ENCODE assay signal across 8 cellular contexts in genomic region chr17:68258890-68259435, GRCh38. TPM values are rescaled to one million over a fixed set of nuclear protein-coding genes. Genes with fewer than 3 reads are reported as not detected.
DNase-seq lines count a peak whose midpoint lies in the region; ATAC-seq and TF ChIP-seq lines count a peak whose summit lies in the region.
"Not testable (repeated sequence)": the region's sequence is repeated elsewhere in the genome, so short reads cannot be mapped to it uniquely, and the experiment has no call there.

No MANE protein-coding gene starts in this region.

- CTCF ChIA-PET in activated CD8-positive, alpha-beta T cell treated with anti-CD3 and anti-CD28 coated beads, Interleukin-2, amount 10 ng/mL, durations not matched to agents 7 days and 5 days (lab: Charles Lee): interaction anchor here (0.9 to 8.2 kb wide), 7 partner anchors 10 to 199 kb away, joined by 3 to 172 read pairs (median 4); partner anchors contain the start of gene WIPI1

- H3K36me3 ChIP-seq in BLaER1 treated with 17β-estradiol and CSF1 and Interleukin-3, amounts not matched to agents 10 nM and 100 nM: peaks cover 0 to 22% (median 6%) of the 10 kb centered on the region in 11 experiments; a peak in 11 of 22 replicates
- H3K36me3 ChIP-seq in colonic mucosa; liver (ENCODE audit: control insufficient read depth in 4 of 4, insufficient read depth in 3 of 4, low read depth in 1 of 4, low read length in 3 of 4): not testable (repeated sequence)

- not testable (repeated sequence) for H3K27me3 ChIP-seq in BLaER1 treated with 17β-estradiol and CSF1 and Interleukin-3, amounts not matched to agents 10 nM and 100 nM; colonic mucosa; liver (ENCODE audit: control insufficient read depth in 4 of 4, insufficient read depth in 4 of 4, low read length in 3 of 4)

- WGBS in liver: 4% methylated on average over 39 of the region's 42 CpGs

- peak overlapping the region; percentile 89 for H3K27ac Mint-ChIP-seq in activated CD8-positive, alpha-beta T cell treated with anti-CD3 and anti-CD28 coated beads, Interleukin-2, amount 10 ng/mL, durations not matched to agents 7 days and 5 days

- peak overlapping the region; percentile 48 to 96 (median 85) for H3K27ac ChIP-seq in BLaER1 treated with 17β-estradiol and CSF1 and Interleukin-3, amounts not matched to agents 10 nM and 100 nM
- H3K27ac ChIP-seq in colonic mucosa (peak overlapping the region; percentile 32), liver (ENCODE audit: low read depth in 1 of 2, low read length in 2 of 2) (peak overlapping the region; percentile 18 to 46)

- not testable (repeated sequence) for H3K4me3 ChIP-seq in BLaER1 treated with 17β-estradiol and CSF1 and Interleukin-3, amounts not matched to agents 10 nM and 100 nM; colonic mucosa; liver (ENCODE audit: low read depth in 1 of 3, low read length in 3 of 3)

- DNase-seq in GM19238 (ENCODE audit: insufficient read length, low spot score) (peak; percentile 51), NCI-H82 (lab: John Stamatoyannopoulos, UW) (peak; percentile 68)
- peak; percentile 89 for DNase-seq in activated CD8-positive, alpha-beta T cell treated with anti-CD3 and anti-CD28 coated beads, Interleukin-2, amount 10 ng/mL, durations not matched to agents 7 days and 5 days
- DNase-seq in colonic mucosa: not testable (repeated sequence)
- peak; percentile 64 to 82 for DNase-seq in stimulated activated CD4-positive, alpha-beta T cell treated with anti-CD3 and anti-CD28 coated beads, Interleukin-4, amount 100 ng/mL, for 4 hours

- peak overlapping the region; percentile 49 for H3K4me3 Mint-ChIP-seq in activated CD8-positive, alpha-beta T cell treated with anti-CD3 and anti-CD28 coated beads, Interleukin-2, amount 10 ng/mL, durations not matched to agents 7 days and 5 days

- not testable (repeated sequence) for H3K9me3 Mint-ChIP-seq in activated CD8-positive, alpha-beta T cell treated with anti-CD3 and anti-CD28 coated beads, Interleukin-2, amount 10 ng/mL, durations not matched to agents 7 days and 5 days (ENCODE audit: insufficient read depth)

- TF ChIP-seq RAD21 in liver (IDR thresholded peaks at IDR 0.05): not testable (repeated sequence)

- H4K20me1 ChIP-seq in BLaER1 treated with 17β-estradiol and CSF1 and Interleukin-3, amounts not matched to agents 10 nM and 100 nM: not testable (repeated sequence)

- H3K36me3 Mint-ChIP-seq in activated CD8-positive, alpha-beta T cell treated with anti-CD3 and anti-CD28 coated beads, Interleukin-2, amount 10 ng/mL, durations not matched to agents 7 days and 5 days (ENCODE audit: low read depth): peaks cover 48% of the 10 kb centered on the region

- peak overlapping the region; percentile 65 to 90 (median 85) for H3K4me2 ChIP-seq in BLaER1 treated with 17β-estradiol and CSF1 and Interleukin-3, amounts not matched to agents 10 nM and 100 nM

- POLR2A ChIA-PET in activated CD8-positive, alpha-beta T cell treated with anti-CD3 and anti-CD28 coated beads, Interleukin-2, amount 10 ng/mL, durations not matched to agents 7 days and 5 days (lab: Charles Lee): interaction anchor here (1.2 to 3.0 kb wide), 6 partner anchors 11 to 201 kb away, joined by 3 to 28 read pairs (median 5); partner anchors contain the start of genes AMZ2, ARSG and SLC16A6

- peak overlapping the region; percentile 54 to 84 (median 74); a peak in 21 of 22 replicates for H3K9ac ChIP-seq in BLaER1 treated with 17β-estradiol and CSF1 and Interleukin-3, amounts not matched to agents 10 nM and 100 nM
- H3K9ac ChIP-seq in colonic mucosa (ENCODE audit: low read depth in 2 of 2, low read length in 2 of 2): not testable (repeated sequence)
- peak overlapping the region in 1 of 2 donors; percentile 40 for H3K9ac ChIP-seq in liver (ENCODE audit: low read depth in 1 of 2, low read length in 2 of 2)

- not testable (repeated sequence) for H3K9me3 ChIP-seq in BLaER1 treated with 17β-estradiol and CSF1 and Interleukin-3, amounts not matched to agents 10 nM and 100 nM (replicated peaks in 1 of 11); colonic mucosa; liver (ENCODE audit: control insufficient read depth in 4 of 4, low read length in 3 of 4)

- ATAC-seq in HG03045 (IDR thresholded peaks at IDR 0.05; ENCODE audit: unreplicated experiment): peak; percentile 91
- ATAC-seq in activated CD8-positive, alpha-beta T cell treated with anti-CD3 and anti-CD28 coated beads, Interleukin-2, amount 10 ng/mL, durations not matched to agents 7 days and 5 days: peak; percentile 97

- H3K4me1 Mint-ChIP-seq in activated CD8-positive, alpha-beta T cell treated with anti-CD3 and anti-CD28 coated beads, Interleukin-2, amount 10 ng/mL, durations not matched to agents 7 days and 5 days (ENCODE audit: low read depth): peaks cover 85% of the 10 kb centered on the region

- intact Hi-C loops in colonic mucosa (cut with DNase I): not testable (repeated sequence)

- H3K4me1 ChIP-seq in BLaER1 treated with 17β-estradiol and CSF1 and Interleukin-3, amounts not matched to agents 10 nM and 100 nM: peaks cover 70 to 99% (median 95%) of the 10 kb centered on the region in 10 experiments
- not testable (repeated sequence) for H3K4me1 ChIP-seq in colonic mucosa
- peaks cover 1 to 27% (median 18%) of the 10 kb centered on the region in 4 donors for H3K4me1 ChIP-seq in liver (ENCODE audit: control insufficient read depth in 4 of 4, insufficient read depth in 4 of 4, low read length in 3 of 4)

- not testable (repeated sequence) for TF ChIP-seq CTCF in colonic mucosa (IDR thresholded peaks at IDR 0.05); liver (IDR thresholded peaks at IDR 0.05; ENCODE audit: low read depth, low read length, missing input control)

- H3K27me3 Mint-ChIP-seq in activated CD8-positive, alpha-beta T cell treated with anti-CD3 and anti-CD28 coated beads, Interleukin-2, amount 10 ng/mL, durations not matched to agents 7 days and 5 days (ENCODE audit: low read depth): not testable (repeated sequence)

TF ChIP-seq in liver, 16 proteins besides CTCF, POLR2A, EP300 and RAD21:
- TF ChIP-seq GABPA (IDR thresholded peaks at IDR 0.05 in 1 of 2, conservative IDR thresholded peaks at IDR 0.05 in 1 of 2) (peak in 1 of 2 donors; percentile 23), RXRA (IDR thresholded peaks at IDR 0.05) (peak in 1 of 2 donors; percentile 46), MAX (IDR thresholded peaks at IDR 0.05) (peak; percentile 50)

RNA-seq across cellular contexts. Expression of gene AMZ2, which starts 11.1 kb away (rescaled TPM):
- total RNA-seq in activated CD8-positive, alpha-beta T cell treated with anti-CD3 and anti-CD28 coated beads, Interleukin-2, amount 10 ng/mL, durations not matched to agents 7 days and 5 days: 10 to 100 TPM; 79.9 to 80.0 TPM
- total RNA-seq in colonic mucosa (10 to 100 TPM; 31.5 to 44.1 TPM), liver (10 to 100 TPM; 11.6 to 15.5 TPM)
- polyA plus RNA-seq in liver: 10 to 100 TPM; 19.1 to 19.6 TPM

RNA-seq across cellular contexts. Expression of gene SLC16A6, which starts 32.0 kb away (rescaled TPM):
- total RNA-seq in activated CD8-positive, alpha-beta T cell treated with anti-CD3 and anti-CD28 coated beads, Interleukin-2, amount 10 ng/mL, durations not matched to agents 7 days and 5 days: 1 to 10 TPM; 6.9 to 7.1 TPM
- total RNA-seq in colonic mucosa (under 1 TPM; 0.15 to 0.19 TPM), liver (under 1 TPM; 0.89 to 0.92 TPM)
- polyA plus RNA-seq in liver: under 1 TPM; 0.11 to 0.29 TPM

RNA-seq across cellular contexts. Expression of gene ARSG, which starts 32.3 kb away (rescaled TPM):
- total RNA-seq in activated CD8-positive, alpha-beta T cell treated with anti-CD3 and anti-CD28 coated beads, Interleukin-2, amount 10 ng/mL, durations not matched to agents 7 days and 5 days: 10 to 100 TPM in 1 of 2 experiments, 1 to 10 TPM in 1; 9.1 to 10.7 TPM
- total RNA-seq in colonic mucosa (under 1 TPM; 0.24 to 0.79 TPM), liver (1 to 10 TPM; 1.9 to 5.4 TPM)
- 1 to 10 TPM; 1.5 to 2.7 TPM for polyA plus RNA-seq in liver

Comparison
In these comparisons a context has a peak if more than half of its experiments do, and no peak if none do; other contexts are left out.
1. H3K27ac ChIP-seq: peak in every context shown above with its lines; median percentile 85 in BLaER1 treated with 17β-estradiol and CSF1 and Interleukin-3, amounts not matched to agents 10 nM and 100 nM; 32 in colonic mucosa; 32 in liver.
2. RNA of gene SLC16A6, which starts 32.0 kb away (total RNA-seq): 6.9 to 7.1 TPM in activated CD8-positive, alpha-beta T cell treated with anti-CD3 and anti-CD28 coated beads, Interleukin-2, amount 10 ng/mL, durations not matched to agents 7 days and 5 days; 0.89 to 0.92 TPM in liver and 0.15 to 0.19 TPM in colonic mucosa; every median in the first group is over 4 times any median in the second.